16 cellular contexts compared by ENCODE assay signal in genomic region chr12:56528836-56529235, GRCh38.
"Had no signal": no experiment of that assay in that cellular context is flagged by ENCODE, and none has a peak within 500 bp of the region (broad histone marks: within the 10 kb centered on the region; RNA-seq: fewer than 3 reads in every experiment).

No MANE protein-coding gene starts in this region.

- H3K27ac Mint-ChIP-seq: activated CD4-positive, alpha-beta memory T cell treated with anti-CD3 and anti-CD28 coated beads, Interleukin-2, amount 10 ng/mL, durations not matched to agents 7 days and 5 days; activated naive CD8-positive, alpha-beta T cell treated with anti-CD3 and anti-CD28 coated beads, Interleukin-2, amount 50 U/mL, for 24 hours; effector memory CD8-positive, alpha-beta T cell; memory B cell; nephron progenitor cell had no signal

- ATAC-seq: activated naive CD8-positive, alpha-beta T cell treated with anti-CD3 and anti-CD28 coated beads, Interleukin-2, amount 50 U/mL, for 24 hours; effector memory CD8-positive, alpha-beta T cell; heart left ventricle had no signal

- H3K27ac ChIP-seq: sigmoid colon, suprapubic skin, uterus, VCaP had no signal

- H3K4me1 Mint-ChIP-seq: activated CD4-positive, alpha-beta memory T cell treated with anti-CD3 and anti-CD28 coated beads, Interleukin-2, amount 10 ng/mL, durations not matched to agents 7 days and 5 days; memory B cell had no signal

- H3K27me3 Mint-ChIP-seq: activated naive CD8-positive, alpha-beta T cell treated with anti-CD3 and anti-CD28 coated beads, Interleukin-2, amount 50 U/mL, for 24 hours; dendritic cell treated with granulocyte-macrophage colony-stimulating factor and Interleukin-4, amounts not matched to agents 40 ng/mL and 50 ng/mL, for 4 days; effector memory CD8-positive, alpha-beta T cell; memory B cell had no signal

- H3K36me3 ChIP-seq: sigmoid colon, suprapubic skin, uterus had no signal

- H3K4me3 Mint-ChIP-seq: activated CD4-positive, alpha-beta memory T cell treated with anti-CD3 and anti-CD28 coated beads, Interleukin-2, amount 10 ng/mL, durations not matched to agents 7 days and 5 days; activated naive CD8-positive, alpha-beta T cell treated with anti-CD3 and anti-CD28 coated beads, Interleukin-2, amount 50 U/mL, for 24 hours; dendritic cell treated with granulocyte-macrophage colony-stimulating factor and Interleukin-4, amounts not matched to agents 40 ng/mL and 50 ng/mL, for 4 days; effector memory CD8-positive, alpha-beta T cell; memory B cell; nephron progenitor cell had no signal

- H3K36me3 Mint-ChIP-seq: memory B cell had no signal

- H3K27me3 ChIP-seq: heart left ventricle, sigmoid colon, suprapubic skin, uterus had no signal

- H3K9me3 Mint-ChIP-seq: activated CD4-positive, alpha-beta memory T cell treated with anti-CD3 and anti-CD28 coated beads, Interleukin-2, amount 10 ng/mL, durations not matched to agents 7 days and 5 days; activated naive CD8-positive, alpha-beta T cell treated with anti-CD3 and anti-CD28 coated beads, Interleukin-2, amount 50 U/mL, for 24 hours; dendritic cell treated with granulocyte-macrophage colony-stimulating factor and Interleukin-4, amounts not matched to agents 40 ng/mL and 50 ng/mL, for 4 days; effector memory CD8-positive, alpha-beta T cell; memory B cell; nephron progenitor cell had no signal

- H3K9me3 ChIP-seq: heart left ventricle, sigmoid colon, suprapubic skin, uterus had no signal

- H3K4me3 ChIP-seq: heart left ventricle, sigmoid colon, suprapubic skin, uterus had no signal

- DNase-seq: activated CD4-positive, alpha-beta memory T cell treated with anti-CD3 and anti-CD28 coated beads, Interleukin-2, amount 10 ng/mL, durations not matched to agents 7 days and 5 days; activated CD8-positive, alpha-beta memory T cell treated with anti-CD3 and anti-CD28 coated beads, Interleukin-2, amount 50 U/mL, for 4 hours; activated naive CD4-positive, alpha-beta T cell treated with Interleukin-2 at 50 U/mL for 16 hours; activated naive CD8-positive, alpha-beta T cell treated with anti-CD3 and anti-CD28 coated beads, Interleukin-2, amount 50 U/mL, for 24 hours; caudate nucleus; effector memory CD8-positive, alpha-beta T cell; heart left ventricle; nephron progenitor cell; sigmoid colon; stimulated activated naive CD4-positive, alpha-beta T cell treated with Interleukin-2 at 50 U/mL for 16 hours; T1000; uterus had no signal
